Comparison of ENCODE assay signal across 1 cellular context in the genomic region with DNA sequence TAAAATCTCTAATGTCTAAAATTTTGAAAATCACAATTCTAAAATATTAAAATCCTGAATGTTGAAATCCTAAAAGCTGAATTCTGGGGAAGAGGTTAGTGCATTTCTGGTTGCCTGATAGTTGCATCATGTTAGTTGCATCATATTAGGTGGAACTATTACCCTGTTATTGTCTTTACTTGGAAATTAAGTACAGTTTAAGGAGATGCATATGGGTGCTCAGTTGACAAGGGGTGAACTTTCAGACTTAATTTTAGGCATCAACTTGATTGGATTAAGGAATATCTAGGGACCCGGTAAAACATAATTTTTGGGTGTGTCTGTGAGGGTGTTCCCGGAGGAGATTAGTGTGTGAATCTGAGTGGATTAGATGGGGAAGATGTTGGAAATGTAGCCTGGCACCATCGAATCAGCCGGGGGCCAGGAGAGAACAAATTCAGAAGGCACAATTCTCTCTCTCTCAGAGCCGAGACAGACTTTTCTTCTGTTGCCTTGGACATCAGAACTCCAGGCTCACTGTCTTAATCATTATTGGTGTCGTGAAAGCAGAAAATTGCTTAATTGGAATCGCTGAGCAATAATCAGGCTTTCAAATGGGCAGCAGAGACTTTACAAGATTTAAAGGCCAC.
TF ChIP-seq lines count a peak whose summit lies in the region.

No MANE protein-coding gene starts in this region.

TF ChIP-seq in K562, 482 proteins besides CTCF, POLR2A, EP300 and RAD21 (continued from another document and continues in another):
- TF ChIP-seq, protein P1, sequence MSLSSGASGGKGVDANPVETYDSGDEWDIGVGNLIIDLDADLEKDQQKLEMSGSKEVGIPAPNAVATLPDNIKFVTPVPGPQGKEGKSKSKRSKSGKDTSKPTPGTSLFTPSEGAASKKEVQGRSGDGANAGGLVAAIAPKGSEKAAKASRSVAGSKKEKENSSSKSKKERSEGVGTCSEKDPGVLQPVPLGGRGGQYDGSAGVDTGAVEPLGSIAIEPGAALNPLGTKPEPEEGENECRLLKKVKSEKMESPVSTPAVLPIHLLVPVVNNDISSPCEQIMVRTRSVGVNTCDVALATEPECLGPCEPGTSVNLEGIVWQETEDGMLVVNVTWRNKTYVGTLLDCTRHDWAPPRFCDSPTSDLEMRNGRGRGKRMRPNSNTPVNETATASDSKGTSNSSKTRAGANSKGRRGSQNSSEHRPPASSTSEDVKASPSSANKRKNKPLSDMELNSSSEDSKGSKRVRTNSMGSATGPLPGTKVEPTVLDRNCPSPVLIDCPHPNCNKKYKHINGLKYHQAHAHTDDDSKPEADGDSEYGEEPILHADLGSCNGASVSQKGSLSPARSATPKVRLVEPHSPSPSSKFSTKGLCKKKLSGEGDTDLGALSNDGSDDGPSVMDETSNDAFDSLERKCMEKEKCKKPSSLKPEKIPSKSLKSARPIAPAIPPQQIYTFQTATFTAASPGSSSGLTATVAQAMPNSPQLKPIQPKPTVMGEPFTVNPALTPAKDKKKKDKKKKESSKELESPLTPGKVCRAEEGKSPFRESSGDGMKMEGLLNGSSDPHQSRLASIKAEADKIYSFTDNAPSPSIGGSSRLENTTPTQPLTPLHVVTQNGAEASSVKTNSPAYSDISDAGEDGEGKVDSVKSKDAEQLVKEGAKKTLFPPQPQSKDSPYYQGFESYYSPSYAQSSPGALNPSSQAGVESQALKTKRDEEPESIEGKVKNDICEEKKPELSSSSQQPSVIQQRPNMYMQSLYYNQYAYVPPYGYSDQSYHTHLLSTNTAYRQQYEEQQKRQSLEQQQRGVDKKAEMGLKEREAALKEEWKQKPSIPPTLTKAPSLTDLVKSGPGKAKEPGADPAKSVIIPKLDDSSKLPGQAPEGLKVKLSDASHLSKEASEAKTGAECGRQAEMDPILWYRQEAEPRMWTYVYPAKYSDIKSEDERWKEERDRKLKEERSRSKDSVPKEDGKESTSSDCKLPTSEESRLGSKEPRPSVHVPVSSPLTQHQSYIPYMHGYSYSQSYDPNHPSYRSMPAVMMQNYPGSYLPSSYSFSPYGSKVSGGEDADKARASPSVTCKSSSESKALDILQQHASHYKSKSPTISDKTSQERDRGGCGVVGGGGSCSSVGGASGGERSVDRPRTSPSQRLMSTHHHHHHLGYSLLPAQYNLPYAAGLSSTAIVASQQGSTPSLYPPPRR (CRISPR knock-in tag; IDR thresholded peaks at IDR 0.05; ENCODE audit: borderline replicate concordance), result no peak
- TF ChIP-seq, protein P2, sequence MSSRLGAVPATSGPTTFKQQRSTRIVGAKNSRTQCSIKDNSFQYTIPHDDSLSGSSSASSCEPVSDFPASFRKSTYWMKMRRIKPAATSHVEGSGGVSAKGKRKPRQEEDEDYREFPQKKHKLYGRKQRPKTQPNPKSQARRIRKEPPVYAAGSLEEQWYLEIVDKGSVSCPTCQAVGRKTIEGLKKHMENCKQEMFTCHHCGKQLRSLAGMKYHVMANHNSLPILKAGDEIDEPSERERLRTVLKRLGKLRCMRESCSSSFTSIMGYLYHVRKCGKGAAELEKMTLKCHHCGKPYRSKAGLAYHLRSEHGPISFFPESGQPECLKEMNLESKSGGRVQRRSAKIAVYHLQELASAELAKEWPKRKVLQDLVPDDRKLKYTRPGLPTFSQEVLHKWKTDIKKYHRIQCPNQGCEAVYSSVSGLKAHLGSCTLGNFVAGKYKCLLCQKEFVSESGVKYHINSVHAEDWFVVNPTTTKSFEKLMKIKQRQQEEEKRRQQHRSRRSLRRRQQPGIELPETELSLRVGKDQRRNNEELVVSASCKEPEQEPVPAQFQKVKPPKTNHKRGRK (tag; IDR thresholded peaks at IDR 0.05), result no peak
- TF ChIP-seq ZNF165 (CRISPR knock-in tag; IDR thresholded peaks at IDR 0.05; ENCODE audit: borderline replicate concordance) (peak; percentile 93), MECOM (CRISPR knock-in tag; IDR thresholded peaks at IDR 0.05) (peak; percentile 84; the same call in 1 of the 2 replicates), TAF7 (tag; IDR thresholded peaks at IDR 0.05) (peak; percentile 40; the same call in 1 of the 2 replicates), PHB (CRISPR knock-in tag; IDR thresholded peaks at IDR 0.05) (0 out of 2 replicates have a peak, but pooled peaks have one; percentile 22), ZFP30 (CRISPR knock-in tag; IDR thresholded peaks at IDR 0.05; ENCODE audit: borderline replicate concordance) (no peak), PHTF2 (CRISPR knock-in tag; IDR thresholded peaks at IDR 0.05) (no peak), ZNF444 (CRISPR knock-in tag; IDR thresholded peaks at IDR 0.05) (no peak), BMI1 (IDR thresholded peaks at IDR 0.05; ENCODE audit: low read length) (no peak), ZNF431 (CRISPR knock-in tag; IDR thresholded peaks at IDR 0.05) (no peak), CEBPG (CRISPR knock-in tag; IDR thresholded peaks at IDR 0.05) (peak; percentile 93), CEBPG (tag; conservative IDR thresholded peaks at IDR 0.05 in 1 of 2, IDR thresholded peaks at IDR 0.05 in 1 of 2) (peak; percentile 99 to 100), JUN (IDR thresholded peaks at IDR 0.05; ENCODE audit: borderline replicate concordance, low read depth, low read length) (no peak), JUN (CRISPR knock-in tag; IDR thresholded peaks at IDR 0.05; ENCODE audit: borderline replicate concordance) (no peak), CREBBP (IDR thresholded peaks at IDR 0.05; ENCODE audit: low read depth, low read length) (no peak), MEF2D (tag; conservative IDR thresholded peaks at IDR 0.05; ENCODE audit: low read depth) (no peak; the same call in none of the 2 replicates), ZNF586 (CRISPR knock-in tag; conservative IDR thresholded peaks at IDR 0.05) (no peak; the same call in 1 of the 2 replicates), IRF2 (CRISPR knock-in tag; IDR thresholded peaks at IDR 0.05) (no peak), SP2 (IDR thresholded peaks at IDR 0.05; ENCODE audit: extremely low read depth, low read depth, low read length, poor library complexity, severe bottlenecking) (no peak), MXI1 (IDR thresholded peaks at IDR 0.05; ENCODE audit: low read depth, low read length) (no peak), MYBL2 (IDR thresholded peaks at IDR 0.05; ENCODE audit: low read depth) (no peak), MYBL2 (CRISPR knock-in tag; IDR thresholded peaks at IDR 0.05; ENCODE audit: borderline replicate concordance) (no peak), HLTF (IDR thresholded peaks at IDR 0.05) (no peak), HCFC1 (IDR thresholded peaks at IDR 0.05; ENCODE audit: low read depth, low read length) (no peak), MAFF (IDR thresholded peaks at IDR 0.05; ENCODE audit: low read length) (no peak), RNF2 (IDR thresholded peaks at IDR 0.05) (peak; percentile 41; the same call in 1 of the 2 replicates), MBD2 (IDR thresholded peaks at IDR 0.05; ENCODE audit: borderline replicate concordance, low read depth) (no peak), SRF (CRISPR knock-in tag; IDR thresholded peaks at IDR 0.05) (no peak), PHF20 (IDR thresholded peaks at IDR 0.05; ENCODE audit: partially characterized antibody) (no peak), FOXK1 (CRISPR knock-in tag; IDR thresholded peaks at IDR 0.05; ENCODE audit: borderline replicate concordance) (no peak), ZEB2 (IDR thresholded peaks at IDR 0.05) (no peak), NR2F6 (CRISPR knock-in tag; IDR thresholded peaks at IDR 0.05) (0 out of 2 replicates have a peak, but pooled peaks have one; percentile 66), HNRNPL (IDR thresholded peaks at IDR 0.05; ENCODE audit: low read depth, low read length) (no peak)
- TF ChIP-seq, protein P3, sequence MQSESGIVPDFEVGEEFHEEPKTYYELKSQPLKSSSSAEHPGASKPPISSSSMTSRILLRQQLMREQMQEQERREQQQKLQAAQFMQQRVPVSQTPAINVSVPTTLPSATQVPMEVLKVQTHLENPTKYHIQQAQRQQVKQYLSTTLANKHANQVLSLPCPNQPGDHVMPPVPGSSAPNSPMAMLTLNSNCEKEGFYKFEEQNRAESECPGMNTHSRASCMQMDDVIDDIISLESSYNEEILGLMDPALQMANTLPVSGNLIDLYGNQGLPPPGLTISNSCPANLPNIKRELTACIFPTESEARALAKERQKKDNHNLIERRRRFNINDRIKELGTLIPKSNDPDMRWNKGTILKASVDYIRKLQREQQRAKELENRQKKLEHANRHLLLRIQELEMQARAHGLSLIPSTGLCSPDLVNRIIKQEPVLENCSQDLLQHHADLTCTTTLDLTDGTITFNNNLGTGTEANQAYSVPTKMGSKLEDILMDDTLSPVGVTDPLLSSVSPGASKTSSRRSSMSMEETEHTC (IDR thresholded peaks at IDR 0.05), result no peak
- TF ChIP-seq, protein P4, sequence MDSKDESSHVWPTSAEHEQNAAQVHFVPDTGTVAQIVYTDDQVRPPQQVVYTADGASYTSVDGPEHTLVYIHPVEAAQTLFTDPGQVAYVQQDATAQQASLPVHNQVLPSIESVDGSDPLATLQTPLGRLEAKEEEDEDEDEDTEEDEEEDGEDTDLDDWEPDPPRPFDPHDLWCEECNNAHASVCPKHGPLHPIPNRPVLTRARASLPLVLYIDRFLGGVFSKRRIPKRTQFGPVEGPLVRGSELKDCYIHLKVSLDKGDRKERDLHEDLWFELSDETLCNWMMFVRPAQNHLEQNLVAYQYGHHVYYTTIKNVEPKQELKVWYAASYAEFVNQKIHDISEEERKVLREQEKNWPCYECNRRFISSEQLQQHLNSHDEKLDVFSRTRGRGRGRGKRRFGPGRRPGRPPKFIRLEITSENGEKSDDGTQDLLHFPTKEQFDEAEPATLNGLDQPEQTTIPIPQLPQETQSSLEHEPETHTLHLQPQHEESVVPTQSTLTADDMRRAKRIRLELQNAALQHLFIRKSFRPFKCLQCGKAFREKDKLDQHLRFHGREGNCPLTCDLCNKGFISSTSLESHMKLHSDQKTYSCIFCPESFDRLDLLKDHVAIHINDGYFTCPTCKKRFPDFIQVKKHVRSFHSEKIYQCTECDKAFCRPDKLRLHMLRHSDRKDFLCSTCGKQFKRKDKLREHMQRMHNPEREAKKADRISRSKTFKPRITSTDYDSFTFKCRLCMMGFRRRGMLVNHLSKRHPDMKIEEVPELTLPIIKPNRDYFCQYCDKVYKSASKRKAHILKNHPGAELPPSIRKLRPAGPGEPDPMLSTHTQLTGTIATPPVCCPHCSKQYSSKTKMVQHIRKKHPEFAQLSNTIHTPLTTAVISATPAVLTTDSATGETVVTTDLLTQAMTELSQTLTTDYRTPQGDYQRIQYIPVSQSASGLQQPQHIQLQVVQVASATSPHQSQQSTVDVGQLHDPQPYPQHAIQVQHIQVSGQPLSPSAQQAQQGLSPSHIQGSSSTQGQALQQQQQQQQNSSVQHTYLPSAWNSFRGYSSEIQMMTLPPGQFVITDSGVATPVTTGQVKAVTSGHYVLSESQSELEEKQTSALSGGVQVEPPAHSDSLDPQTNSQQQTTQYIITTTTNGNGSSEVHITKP (IDR thresholded peaks at IDR 0.05; ENCODE audit: partially characterized antibody), result no peak
- TF ChIP-seq, protein P5, sequence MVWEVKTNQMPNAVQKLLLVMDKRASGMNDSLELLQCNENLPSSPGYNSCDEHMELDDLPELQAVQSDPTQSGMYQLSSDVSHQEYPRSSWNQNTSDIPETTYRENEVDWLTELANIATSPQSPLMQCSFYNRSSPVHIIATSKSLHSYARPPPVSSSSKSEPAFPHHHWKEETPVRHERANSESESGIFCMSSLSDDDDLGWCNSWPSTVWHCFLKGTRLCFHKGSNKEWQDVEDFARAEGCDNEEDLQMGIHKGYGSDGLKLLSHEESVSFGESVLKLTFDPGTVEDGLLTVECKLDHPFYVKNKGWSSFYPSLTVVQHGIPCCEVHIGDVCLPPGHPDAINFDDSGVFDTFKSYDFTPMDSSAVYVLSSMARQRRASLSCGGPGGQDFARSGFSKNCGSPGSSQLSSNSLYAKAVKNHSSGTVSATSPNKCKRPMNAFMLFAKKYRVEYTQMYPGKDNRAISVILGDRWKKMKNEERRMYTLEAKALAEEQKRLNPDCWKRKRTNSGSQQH (CRISPR knock-in tag; IDR thresholded peaks at IDR 0.05), result peak; percentile 91; the same call in 1 of the 2 replicates
- TF ChIP-seq, protein P6, sequence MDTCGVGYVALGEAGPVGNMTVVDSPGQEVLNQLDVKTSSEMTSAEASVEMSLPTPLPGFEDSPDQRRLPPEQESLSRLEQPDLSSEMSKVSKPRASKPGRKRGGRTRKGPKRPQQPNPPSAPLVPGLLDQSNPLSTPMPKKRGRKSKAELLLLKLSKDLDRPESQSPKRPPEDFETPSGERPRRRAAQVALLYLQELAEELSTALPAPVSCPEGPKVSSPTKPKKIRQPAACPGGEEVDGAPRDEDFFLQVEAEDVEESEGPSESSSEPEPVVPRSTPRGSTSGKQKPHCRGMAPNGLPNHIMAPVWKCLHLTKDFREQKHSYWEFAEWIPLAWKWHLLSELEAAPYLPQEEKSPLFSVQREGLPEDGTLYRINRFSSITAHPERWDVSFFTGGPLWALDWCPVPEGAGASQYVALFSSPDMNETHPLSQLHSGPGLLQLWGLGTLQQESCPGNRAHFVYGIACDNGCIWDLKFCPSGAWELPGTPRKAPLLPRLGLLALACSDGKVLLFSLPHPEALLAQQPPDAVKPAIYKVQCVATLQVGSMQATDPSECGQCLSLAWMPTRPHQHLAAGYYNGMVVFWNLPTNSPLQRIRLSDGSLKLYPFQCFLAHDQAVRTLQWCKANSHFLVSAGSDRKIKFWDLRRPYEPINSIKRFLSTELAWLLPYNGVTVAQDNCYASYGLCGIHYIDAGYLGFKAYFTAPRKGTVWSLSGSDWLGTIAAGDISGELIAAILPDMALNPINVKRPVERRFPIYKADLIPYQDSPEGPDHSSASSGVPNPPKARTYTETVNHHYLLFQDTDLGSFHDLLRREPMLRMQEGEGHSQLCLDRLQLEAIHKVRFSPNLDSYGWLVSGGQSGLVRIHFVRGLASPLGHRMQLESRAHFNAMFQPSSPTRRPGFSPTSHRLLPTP (IDR thresholded peaks at IDR 0.05; ENCODE audit: borderline replicate concordance, extremely low read depth, insufficient read length), result no peak
- TF ChIP-seq, protein P7, sequence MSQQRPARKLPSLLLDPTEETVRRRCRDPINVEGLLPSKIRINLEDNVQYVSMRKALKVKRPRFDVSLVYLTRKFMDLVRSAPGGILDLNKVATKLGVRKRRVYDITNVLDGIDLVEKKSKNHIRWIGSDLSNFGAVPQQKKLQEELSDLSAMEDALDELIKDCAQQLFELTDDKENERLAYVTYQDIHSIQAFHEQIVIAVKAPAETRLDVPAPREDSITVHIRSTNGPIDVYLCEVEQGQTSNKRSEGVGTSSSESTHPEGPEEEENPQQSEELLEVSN (IDR thresholded peaks at IDR 0.05; ENCODE audit: borderline replicate concordance in 1 of 2, extremely low read depth in 1 of 2, insufficient read depth in 1 of 2, insufficient read length in 1 of 2, low read depth in 1 of 2, low read length in 1 of 2, poor library complexity in 1 of 2, severe bottlenecking in 1 of 2), result no peak
- TF ChIP-seq, protein P8, sequence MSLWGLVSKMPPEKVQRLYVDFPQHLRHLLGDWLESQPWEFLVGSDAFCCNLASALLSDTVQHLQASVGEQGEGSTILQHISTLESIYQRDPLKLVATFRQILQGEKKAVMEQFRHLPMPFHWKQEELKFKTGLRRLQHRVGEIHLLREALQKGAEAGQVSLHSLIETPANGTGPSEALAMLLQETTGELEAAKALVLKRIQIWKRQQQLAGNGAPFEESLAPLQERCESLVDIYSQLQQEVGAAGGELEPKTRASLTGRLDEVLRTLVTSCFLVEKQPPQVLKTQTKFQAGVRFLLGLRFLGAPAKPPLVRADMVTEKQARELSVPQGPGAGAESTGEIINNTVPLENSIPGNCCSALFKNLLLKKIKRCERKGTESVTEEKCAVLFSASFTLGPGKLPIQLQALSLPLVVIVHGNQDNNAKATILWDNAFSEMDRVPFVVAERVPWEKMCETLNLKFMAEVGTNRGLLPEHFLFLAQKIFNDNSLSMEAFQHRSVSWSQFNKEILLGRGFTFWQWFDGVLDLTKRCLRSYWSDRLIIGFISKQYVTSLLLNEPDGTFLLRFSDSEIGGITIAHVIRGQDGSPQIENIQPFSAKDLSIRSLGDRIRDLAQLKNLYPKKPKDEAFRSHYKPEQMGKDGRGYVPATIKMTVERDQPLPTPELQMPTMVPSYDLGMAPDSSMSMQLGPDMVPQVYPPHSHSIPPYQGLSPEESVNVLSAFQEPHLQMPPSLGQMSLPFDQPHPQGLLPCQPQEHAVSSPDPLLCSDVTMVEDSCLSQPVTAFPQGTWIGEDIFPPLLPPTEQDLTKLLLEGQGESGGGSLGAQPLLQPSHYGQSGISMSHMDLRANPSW (CRISPR knock-in tag; IDR thresholded peaks at IDR 0.05), result no peak
